Comparison of ENCODE assay signal across 1 cellular context in the genomic region with DNA sequence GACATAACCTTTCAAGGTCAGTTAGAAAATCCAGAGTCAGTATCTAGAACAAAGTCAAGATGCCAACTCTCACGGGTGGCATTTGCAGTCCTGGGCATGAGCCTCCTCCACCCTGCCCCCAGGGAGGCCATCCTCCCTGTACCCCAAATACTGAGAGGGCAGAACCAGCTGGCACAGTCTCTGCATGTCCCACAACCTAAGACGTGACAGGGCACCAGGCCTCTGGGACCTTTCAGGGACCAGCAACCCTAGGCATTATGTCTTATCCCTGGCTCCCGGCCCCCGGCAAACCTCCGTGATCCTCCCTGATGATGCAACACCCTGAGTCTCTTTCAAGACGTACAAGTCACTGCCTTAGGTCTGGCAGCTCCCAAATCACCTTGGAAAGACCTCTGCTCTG.
TF ChIP-seq lines count a peak whose summit lies in the region.

No MANE protein-coding gene starts in this region.

TF ChIP-seq in HEK293, 187 proteins besides CTCF, POLR2A, EP300 and RAD21:
- TF ChIP-seq ZNF518A (tag by site-specific recombination; conservative IDR thresholded peaks at IDR 0.05; ENCODE audit: low read depth) (0 out of 2 replicates have a peak, but pooled peaks have one; percentile 14), ZBTB48 (tag by site-specific recombination; IDR thresholded peaks at IDR 0.05) (peak; percentile 74), ZNF624 (tag by site-specific recombination; IDR thresholded peaks at IDR 0.05) (no peak), ZNF394 (tag by site-specific recombination; IDR thresholded peaks at IDR 0.05; ENCODE audit: borderline replicate concordance) (no peak)
- TF ChIP-seq, protein P1, sequence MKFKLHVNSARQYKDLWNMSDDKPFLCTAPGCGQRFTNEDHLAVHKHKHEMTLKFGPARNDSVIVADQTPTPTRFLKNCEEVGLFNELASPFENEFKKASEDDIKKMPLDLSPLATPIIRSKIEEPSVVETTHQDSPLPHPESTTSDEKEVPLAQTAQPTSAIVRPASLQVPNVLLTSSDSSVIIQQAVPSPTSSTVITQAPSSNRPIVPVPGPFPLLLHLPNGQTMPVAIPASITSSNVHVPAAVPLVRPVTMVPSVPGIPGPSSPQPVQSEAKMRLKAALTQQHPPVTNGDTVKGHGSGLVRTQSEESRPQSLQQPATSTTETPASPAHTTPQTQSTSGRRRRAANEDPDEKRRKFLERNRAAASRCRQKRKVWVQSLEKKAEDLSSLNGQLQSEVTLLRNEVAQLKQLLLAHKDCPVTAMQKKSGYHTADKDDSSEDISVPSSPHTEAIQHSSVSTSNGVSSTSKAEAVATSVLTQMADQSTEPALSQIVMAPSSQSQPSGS (tag by site-specific recombination; IDR thresholded peaks at IDR 0.05; ENCODE audit: low read depth), result 0 out of 2 replicates have a peak, but pooled peaks have one; percentile 3
- TF ChIP-seq, protein P2, sequence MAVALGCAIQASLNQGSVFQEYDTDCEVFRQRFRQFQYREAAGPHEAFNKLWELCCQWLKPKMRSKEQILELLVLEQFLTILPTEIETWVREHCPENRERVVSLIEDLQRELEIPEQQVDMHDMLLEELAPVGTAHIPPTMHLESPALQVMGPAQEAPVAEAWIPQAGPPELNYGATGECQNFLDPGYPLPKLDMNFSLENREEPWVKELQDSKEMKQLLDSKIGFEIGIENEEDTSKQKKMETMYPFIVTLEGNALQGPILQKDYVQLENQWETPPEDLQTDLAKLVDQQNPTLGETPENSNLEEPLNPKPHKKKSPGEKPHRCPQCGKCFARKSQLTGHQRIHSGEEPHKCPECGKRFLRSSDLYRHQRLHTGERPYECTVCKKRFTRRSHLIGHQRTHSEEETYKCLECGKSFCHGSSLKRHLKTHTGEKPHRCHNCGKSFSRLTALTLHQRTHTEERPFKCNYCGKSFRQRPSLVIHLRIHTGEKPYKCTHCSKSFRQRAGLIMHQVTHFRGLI (tag by site-specific recombination; IDR thresholded peaks at IDR 0.05), result no peak
TF ChIP-seq in HEK293: peak in this region for 3.
